In genomic region chr6:13767121-13767794, GRCh38 we compare ENCODE assay signal across 8 cellular contexts. TPM values are rescaled to one million over a fixed set of nuclear protein-coding genes. Genes with fewer than 3 reads are reported as not detected.
DNase-seq lines count a peak whose midpoint lies in the region; ATAC-seq and TF ChIP-seq lines count a peak whose summit lies in the region.

No MANE protein-coding gene starts in this region.

- TF ChIP-seq POLR2A in testis (IDR thresholded peaks at IDR 0.05): no peak

- H3K4me1 ChIP-seq in muscle layer of colon (ENCODE audit: insufficient read depth, low read length) (peaks cover 9% of the 10 kb centered on the region), testis (no peaks in the 10 kb centered on the region)

- peak overlapping the region; percentile 23 for H3K4me3 ChIP-seq in epithelial cell of proximal tubule (ENCODE audit: low read depth, low read length)
- peak overlapping the region; percentile 44 to 72 for H3K4me3 ChIP-seq in muscle layer of colon (ENCODE audit: low read depth in 1 of 2, low read length in 2 of 2)
- no peak overlapping the region for H3K4me3 ChIP-seq in testis

- ATAC-seq in GM21515 (IDR thresholded peaks at IDR 0.05; ENCODE audit: unreplicated experiment): no peak

- peak; percentile 22 for DNase-seq in activated CD4-positive, alpha-beta T cell treated with anti-CD3 and anti-CD28 coated beads, Interleukin-2, amount 50 U/mL, for 1 hour
- no peak for DNase-seq in epithelial cell of proximal tubule (ENCODE audit: low read depth)
- DNase-seq in testis: peak; percentile 76
- DNase-seq in SIG-M5 (lab: John Stamatoyannopoulos, UW): no peak
- no peak for DNase-seq in D341Med (ENCODE audit: low spot score)

- 19 to 29% methylated on average over 19 of the region's 19 CpGs for WGBS in testis, 2 donors

- intact Hi-C loops in testis (cut with DNase I; ENCODE audit: low total_unique reads): no loop called here

- H3K27ac ChIP-seq in muscle layer of colon (ENCODE audit: low read depth, low read length) (peak overlapping the region; percentile 70), testis (peak overlapping the region; percentile 37 to 50)

- 0 out of 2 replicates have a peak, but pooled peaks have one; percentile 5 for TF ChIP-seq CTCF in GM12874 (IDR thresholded peaks at IDR 0.05; ENCODE audit: insufficient read depth, low read depth, low read length)
- TF ChIP-seq CTCF in epithelial cell of proximal tubule (conservative IDR thresholded peaks at IDR 0.05; ENCODE audit: low read depth, low read length): peak; percentile 20
- no peak for TF ChIP-seq CTCF in testis (IDR thresholded peaks at IDR 0.05)

- H3K36me3 ChIP-seq in muscle layer of colon (ENCODE audit: insufficient read depth, low read length) (no peaks in the 10 kb centered on the region), testis (ENCODE audit: low read depth, missing control alignments) (no peaks in the 10 kb centered on the region)

- H3K27me3 ChIP-seq in muscle layer of colon (ENCODE audit: control insufficient read depth in 1 of 2, insufficient read depth in 2 of 2, low read length in 2 of 2): no peaks in the 10 kb centered on the region
- H3K27me3 ChIP-seq in testis: no peaks in the 10 kb centered on the region

- H3K9me3 ChIP-seq in muscle layer of colon (ENCODE audit: low read length) (no peaks in the 10 kb centered on the region), testis (no peaks in the 10 kb centered on the region)

- peak overlapping the region; percentile 9 for H3K9ac ChIP-seq in muscle layer of colon (ENCODE audit: low read length)

RNA-seq across cellular contexts. Expression of gene MCUR1, which starts 47.1 kb away (rescaled TPM):
- total RNA-seq in epithelial cell of proximal tubule (16.3 and 23.4 TPM in 2 replicates), testis (10 to 100 TPM; 12.8 to 18.5 TPM)
- polyA plus RNA-seq in testis (ENCODE audit: insufficient read depth, low read depth, low replicate concordance): 12.0 TPM

RNA-seq across cellular contexts. Expression of gene RANBP9, which starts 55.6 kb away (rescaled TPM):
- total RNA-seq in epithelial cell of proximal tubule: 13.5 and 21.7 TPM in 2 replicates
- 100 to 1,000 TPM; 114 to 131 TPM for total RNA-seq in testis
- polyA plus RNA-seq in testis (ENCODE audit: insufficient read depth, low read depth, low replicate concordance): 265 TPM

Comparison
In these comparisons a context has a peak if more than half of its experiments do, and no peak if none do; other contexts are left out.
1. CTCF ChIP-seq: peak in GM12874 (single experiment) and epithelial cell of proximal tubule (single experiment); none in testis (0 of 3).
2. DNase-seq: peak in activated CD4-positive, alpha-beta T cell treated with anti-CD3 and anti-CD28 coated beads, Interleukin-2, amount 50 U/mL, for 1 hour (single experiment) and testis (single experiment); none in epithelial cell of proximal tubule (single experiment), SIG-M5 (single experiment) and D341Med (single experiment).
3. H3K4me3 ChIP-seq: peak in epithelial cell of proximal tubule (single experiment) and muscle layer of colon (2 of 2); none in testis (0 of 2).